In genomic region chr3:23760871-23761373, GRCh38 we compare ENCODE assay signal across 9 cellular contexts. TPM values are rescaled to one million over a fixed set of nuclear protein-coding genes. Genes with fewer than 3 reads are reported as not detected.
DNase-seq lines count a peak whose midpoint lies in the region; ATAC-seq and TF ChIP-seq lines count a peak whose summit lies in the region.
"Had no signal": no experiment of that assay in that cellular context is flagged by ENCODE, and none has a peak within 500 bp of the region (broad histone marks: within the 10 kb centered on the region; RNA-seq: fewer than 3 reads in every experiment).

No MANE protein-coding gene starts in this region.

- no peak for TF ChIP-seq EP300 in gastroesophageal sphincter (IDR thresholded peaks at IDR 0.05)

- TF ChIP-seq CTCF in breast epithelium (IDR thresholded peaks at IDR 0.05) (no peak), gastroesophageal sphincter (IDR thresholded peaks at IDR 0.05) (no peak)

- intact Hi-C loops in breast epithelium (cut with DNase I; ENCODE audit: low total_unique reads) = no loop called here

- DNase-seq in pons (ENCODE audit: low spot score) = no peak
- no peak for DNase-seq in breast epithelium (ENCODE audit: low spot score in 2 of 2)
- DNase-seq in NCI-H1930 (lab: John Stamatoyannopoulos, UW) = no peak
- DNase-seq: left ventricle myocardium superior had no signal

- H3K36me3 ChIP-seq in ectodermal cell (ENCODE audit: control insufficient read depth, insufficient read depth, low read length) = no peaks in the 10 kb centered on the region
- no peaks in the 10 kb centered on the region for H3K36me3 ChIP-seq in breast epithelium
- H3K36me3 ChIP-seq in gastroesophageal sphincter = no peaks in the 10 kb centered on the region

- TF ChIP-seq POLR2A in GM18505 (IDR thresholded peaks at IDR 0.05; ENCODE audit: borderline replicate concordance, extremely low read depth, insufficient read depth, insufficient read length) (no peak), breast epithelium (IDR thresholded peaks at IDR 0.05) (no peak), gastroesophageal sphincter (IDR thresholded peaks at IDR 0.05) (no peak)

- H3K9me3 ChIP-seq in ectodermal cell (ENCODE audit: control insufficient read depth, low read length) (no peaks in the 10 kb centered on the region), breast epithelium (no peaks in the 10 kb centered on the region), gastroesophageal sphincter (no peaks in the 10 kb centered on the region)

- peaks cover 15% of the 10 kb centered on the region for H3K4me1 ChIP-seq in ectodermal cell (ENCODE audit: control insufficient read depth, insufficient read depth, low read length)
- no peaks in the 10 kb centered on the region for H3K4me1 ChIP-seq in breast epithelium
- peaks cover 0 to 33% (median 0%) of the 10 kb centered on the region in 3 donors for H3K4me1 ChIP-seq in gastroesophageal sphincter

- no peak overlapping the region for H3K4me3 ChIP-seq in ectodermal cell (ENCODE audit: insufficient read depth, low read depth, low read length)
- H3K4me3 ChIP-seq in breast epithelium = no peak overlapping the region
- no peak overlapping the region for H3K4me3 ChIP-seq in gastroesophageal sphincter

- H3K27ac ChIP-seq in ectodermal cell (ENCODE audit: insufficient read depth, low read depth, low read length, poor library complexity, severe bottlenecking) (peak overlapping the region; percentile 36), breast epithelium (no peak overlapping the region), gastroesophageal sphincter (no peak overlapping the region)

- WGBS in ectodermal cell, 2 experiments = 29 to 30% methylated on average over 6 to 7 of the region's 7 CpGs
- 29 to 93% methylated on average over 1 to 5 of the region's 7 CpGs for WGBS in gastroesophageal sphincter (ENCODE audit: low coverage in 1 of 2), 2 donors

- ATAC-seq in GM18505 (IDR thresholded peaks at IDR 0.05; ENCODE audit: unreplicated experiment) (peak; percentile 34), GM21423 (IDR thresholded peaks at IDR 0.05; ENCODE audit: unreplicated experiment) (peak; percentile 28), HG03378 (IDR thresholded peaks at IDR 0.05; ENCODE audit: unreplicated experiment) (peak; percentile 43), gastroesophageal sphincter (no peak)

- no peaks in the 10 kb centered on the region for H3K27me3 ChIP-seq in ectodermal cell (ENCODE audit: control insufficient read depth, insufficient read depth, low read length, poor library complexity, severe bottlenecking)
- no peaks in the 10 kb centered on the region for H3K27me3 ChIP-seq in breast epithelium
- H3K27me3 ChIP-seq in gastroesophageal sphincter = no peaks in the 10 kb centered on the region

RNA-seq across cellular contexts. Expression of gene UBE2E1, which starts 44.8 kb away (rescaled TPM):
- polyA plus RNA-seq in ectodermal cell (2013, experiment 1 of 4) = 171 TPM
- polyA plus RNA-seq in ectodermal cell (2013, experiment 2 of 4) = 173 TPM
- polyA plus RNA-seq in ectodermal cell (2013, experiment 3 of 4) = 159 TPM
- 183 TPM for polyA plus RNA-seq in ectodermal cell (2013, experiment 4 of 4)
- total RNA-seq in breast epithelium = 100 to 1,000 TPM in 2 of 3 donors, 10 to 100 TPM in 1; 86.4 to 127 (median 111) TPM
- 100 to 1,000 TPM in 3 of 4 donors, 10 to 100 TPM in 1; 89.4 to 153 (median 121) TPM for total RNA-seq in gastroesophageal sphincter
